In genomic region chr1:11908139-11909021, GRCh38 we compare ENCODE assay signal across 8 cellular contexts. TPM values are rescaled to one million over a fixed set of nuclear protein-coding genes. Genes with fewer than 3 reads are reported as not detected.
DNase-seq lines count a peak whose midpoint lies in the region; ATAC-seq and TF ChIP-seq lines count a peak whose summit lies in the region.

No MANE protein-coding gene starts in this region.

- peak overlapping the region; percentile 99 for H3K14ac ChIP-seq in IMR-90 (replicated peaks; ENCODE audit: low read depth, low read length)

- peak overlapping the region; percentile 97 for H3K4ac ChIP-seq in IMR-90 (ENCODE audit: low read depth, low read length)

- H3K23ac ChIP-seq in IMR-90 (ENCODE audit: low read depth, low read length), result peak overlapping the region; percentile 95; the same call in 1 of the 2 replicates

- in situ Hi-C loops in IMR-90 (cut with MboI; ENCODE audit: low sequenced_read_pairs), result no loop called here

- dilution Hi-C loops in IMR-90 (cut with HindIII; ENCODE audit: low sequenced_read_pairs, unreplicated experiment), result no loop called here

- POLR2A ChIA-PET in IMR-90 (lab: Charles Lee; ENCODE audit: unreplicated experiment), result interaction anchor here (0.5 to 2.1 kb wide), 16 partner anchors 10 to 244 kb away, joined by 3 to 14 read pairs (median 4); partner anchors contain the start of genes CLCN6, KIAA2013, MFN2 and PLOD1

- H2BK20ac ChIP-seq in IMR-90 (ENCODE audit: low read depth, low read length), result peak overlapping the region; percentile 100

- ATAC-seq in GM21529 (IDR thresholded peaks at IDR 0.05; ENCODE audit: unreplicated experiment) (peak; percentile 48), IMR-90 (ENCODE audit: low read depth) (peak; percentile 73)

- peak overlapping the region; percentile 56 for H3K9ac ChIP-seq in IMR-90 (ENCODE audit: low read depth, low read length)
- peak overlapping the region; percentile 98 for H3K9ac ChIP-seq in OCI-LY3 (ENCODE audit: low read length)

- H2BK5ac ChIP-seq in IMR-90 (ENCODE audit: low read depth, low read length, poor library complexity, severe bottlenecking), result peak overlapping the region; percentile 100

- H2BK15ac ChIP-seq in IMR-90 (ENCODE audit: low read depth, low read length), result no peak overlapping the region

- peak overlapping the region; percentile 98 for H3K18ac ChIP-seq in IMR-90 (ENCODE audit: low read depth, low read length)

- peak overlapping the region in 1 of 2 experiments; percentile 98; a peak in 2 of 4 replicates for H4K8ac ChIP-seq in IMR-90 (ENCODE audit: low read depth in 2 of 2, low read length in 2 of 2)

- peak overlapping the region; percentile 100 for H3K56ac ChIP-seq in IMR-90 (ENCODE audit: extremely low read depth, insufficient read depth, low read length)

- TF ChIP-seq CTCF in IMR-90 (conservative IDR thresholded peaks at IDR 0.05; ENCODE audit: low read depth, low read length), result no peak
- no peak for TF ChIP-seq CTCF in OCI-LY3 (IDR thresholded peaks at IDR 0.05; ENCODE audit: low read depth, low read length)
- no peak for TF ChIP-seq CTCF in epithelial cell of proximal tubule (conservative IDR thresholded peaks at IDR 0.05; ENCODE audit: low read depth, low read length)

- no peaks in the 10 kb centered on the region for H3K9me1 ChIP-seq in IMR-90 (ENCODE audit: insufficient read depth, low read length)

- CTCF ChIA-PET in IMR-90 (lab: Yijun Ruan, JAX), result interaction anchor here (0.6 to 1.3 kb wide), 5 partner anchors 10 to 137 kb away, joined by 3 to 4 read pairs (median 3); partner anchors contain the start of gene MFN2

- H3K36me3 ChIP-seq in IMR-90 (ENCODE audit: control insufficient read depth, insufficient read depth, low read length), result no peaks in the 10 kb centered on the region
- no peaks in the 10 kb centered on the region for H3K36me3 ChIP-seq in OCI-LY3 (replicated peaks; ENCODE audit: low read depth, low read length)

- H3K27me3 ChIP-seq in IMR-90 (ENCODE audit: control insufficient read depth, insufficient read depth, low read length) (no peaks in the 10 kb centered on the region), OCI-LY3 (ENCODE audit: low read depth, low read length) (no peaks in the 10 kb centered on the region)

- no peaks in the 10 kb centered on the region for H3K79me1 ChIP-seq in IMR-90 (ENCODE audit: low read depth in 1 of 2, low read length in 2 of 2)

- H3K4me2 ChIP-seq in IMR-90 (ENCODE audit: low read depth, low read length) (peak overlapping the region; percentile 83), OCI-LY3 (ENCODE audit: low read length) (peak overlapping the region; percentile 95)

- DNase-seq in DMS114 treated with DMSO at 0.1 percent for 48 hours (lab: John Stamatoyannopoulos, UW; ENCODE audit: unreplicated experiment), result peak; percentile 99
- peak; percentile 100 for DNase-seq in IMR-90
- DNase-seq in activated T-cell treated with anti-CD3 and anti-CD28 coated beads for 4 hours, result peak; percentile 73
- DNase-seq in epithelial cell of proximal tubule (ENCODE audit: low read depth), result peak; percentile 99
- peak; percentile 86 for DNase-seq in mucosa of gallbladder (ENCODE audit: low spot score)
- peak; percentile 50 to 63 for DNase-seq in stimulated activated CD8-positive, alpha-beta memory T cell treated with anti-CD3 and anti-CD28 coated beads, Interleukin-4, amount 100 ng/mL, for 1 hour (ENCODE audit: low read depth in 2 of 2, low spot score in 1 of 2)

- H2AK9ac ChIP-seq in IMR-90 (replicated peaks; ENCODE audit: low read depth, low read length, poor library complexity), result peak overlapping the region; percentile 51

- TSS peak; percentile 100 for BruUV-seq in IMR-90 (replicated peaks; lab: Mats Ljungman, UMichigan)

- intact Hi-C loops in IMR-90 (cut with micrococcal nuclease), result loop anchor here (1.0 to 10.0 kb wide), 2 partner anchors 72 to 254 kb away; partner anchors contain the start of genes FBXO2, FBXO44 and MFN2

- H2AK5ac ChIP-seq in IMR-90 (ENCODE audit: low read depth, low read length), result no peak overlapping the region

- H4K5ac ChIP-seq in IMR-90 (ENCODE audit: low read depth, low read length), result no peak overlapping the region; the same call in 1 of the 2 replicates

- no peak; the same call in 1 of the 2 replicates for TF ChIP-seq RAD21 in IMR-90 (IDR thresholded peaks at IDR 0.05; ENCODE audit: low read length)

- peak overlapping the region; percentile 100 for H2BK120ac ChIP-seq in IMR-90 (ENCODE audit: low read depth, low read length)

- peak; percentile 99 for TF ChIP-seq POLR2A in IMR-90 (IDR thresholded peaks at IDR 0.05; ENCODE audit: low read depth, low read length)

- H3K27ac ChIP-seq in IMR-90 (ENCODE audit: insufficient read depth, low read length), result peak overlapping the region; percentile 70
- H3K27ac ChIP-seq in OCI-LY3 (ENCODE audit: low read length), result peak overlapping the region; percentile 100

- 0% methylated on average over 20 of the region's 41 CpGs; no CpG with 5 or more reads in 1 of the 2 experiments for WGBS in IMR-90 (ENCODE audit: extremely low coverage in 2 of 2, insufficient read length in 1 of 2), 2 experiments

- H3K4me1 ChIP-seq in IMR-90 (ENCODE audit: control insufficient read depth, insufficient read depth, low read length) (no peaks in the 10 kb centered on the region), OCI-LY3 (ENCODE audit: low read length) (peaks cover 11% of the 10 kb centered on the region)

- peak overlapping the region; percentile 55 for H3K4me3 ChIP-seq in IMR-90 (ENCODE audit: insufficient read depth, low read depth, low read length)
- H3K4me3 ChIP-seq in OCI-LY3 (ENCODE audit: low read length), result peak overlapping the region; percentile 97
- H3K4me3 ChIP-seq in epithelial cell of proximal tubule (ENCODE audit: low read depth, low read length), result peak overlapping the region; percentile 67

- peak overlapping the region; percentile 43 for H2AFZ ChIP-seq in IMR-90 (replicated peaks; ENCODE audit: low read length, poor library complexity)
- H2AFZ ChIP-seq in OCI-LY3 (ENCODE audit: low read depth, low read length), result no peak overlapping the region

- peak overlapping the region; percentile 98 for H4K91ac ChIP-seq in IMR-90 (ENCODE audit: insufficient read depth, low read depth, low read length)

- no peaks in the 10 kb centered on the region for H3K79me2 ChIP-seq in OCI-LY3 (ENCODE audit: low read length)

- H4K20me1 ChIP-seq in IMR-90 (ENCODE audit: insufficient read depth, low read length), result peaks cover 9% of the 10 kb centered on the region; the same call in 1 of the 2 replicates
- H4K20me1 ChIP-seq in OCI-LY3 (ENCODE audit: insufficient read depth, low read length), result no peaks in the 10 kb centered on the region

- H3K9me3 ChIP-seq in IMR-90 (ENCODE audit: control insufficient read depth, insufficient read depth, low read length) (no peaks in the 10 kb centered on the region), OCI-LY3 (ENCODE audit: insufficient read depth, low read length) (no peaks in the 10 kb centered on the region)

TF ChIP-seq in IMR-90, 13 proteins besides CTCF, POLR2A, EP300 and RAD21 (continues in another document):
- TF ChIP-seq FOS (IDR thresholded peaks at IDR 0.05; ENCODE audit: low read depth, low read length) (no peak), NFE2L2 (IDR thresholded peaks at IDR 0.05; ENCODE audit: low read depth, low read length) (0 out of 2 replicates have a peak, but pooled peaks have one; percentile 20), MAZ (IDR thresholded peaks at IDR 0.05; ENCODE audit: borderline replicate concordance, low read depth, low read length) (peak; percentile 80), RCOR1 (IDR thresholded peaks at IDR 0.05; ENCODE audit: insufficient replicate concordance, low read length) (no peak), MXI1 (IDR thresholded peaks at IDR 0.05; ENCODE audit: borderline replicate concordance, low read depth, low read length) (no peak), ELK1 (IDR thresholded peaks at IDR 0.05; ENCODE audit: borderline replicate concordance, low read depth, low read length) (no peak), BHLHE40 (IDR thresholded peaks at IDR 0.05; ENCODE audit: low read depth, low read length) (peak; percentile 38; the same call in 1 of the 2 replicates), SMC3 (IDR thresholded peaks at IDR 0.05; ENCODE audit: low read depth, low read length) (peak; percentile 0; the same call in 1 of the 2 replicates), MAFK (IDR thresholded peaks at IDR 0.05; ENCODE audit: low read depth, low read length) (peak; percentile 52; the same call in 1 of the 2 replicates), CHD1 (IDR thresholded peaks at IDR 0.05; ENCODE audit: low read depth, low read length) (peak; percentile 89; the same call in 1 of the 2 replicates)

RNA-seq across cellular contexts. Expression of gene KIAA2013, which starts 17.8 kb away (rescaled TPM):
- total RNA-seq in IMR-90 (2012; rRNA removed) (39.4 and 42.5 TPM in 2 replicates), epithelial cell of proximal tubule (82.2 and 100 TPM in 2 replicates), mucosa of gallbladder (68.1 TPM)
- polyA plus RNA-seq in IMR-90 (2012; rRNA removed), result 88.1 and 100 TPM in 2 replicates
- 62.7 and 128 TPM in 2 replicates for polyA plus RNA-seq in IMR-90 (2012; cell fraction: cytosol; rRNA removed)
- 28.7 and 70.2 TPM in 2 replicates for polyA plus RNA-seq in IMR-90 (2012; cell fraction: nucleus; rRNA removed; ENCODE audit: low replicate concordance)

RNA-seq across cellular contexts. Expression of gene PLOD1, which starts 26.1 kb away (rescaled TPM):
- 236 and 283 TPM in 2 replicates for total RNA-seq in IMR-90 (2012; rRNA removed)
- polyA plus RNA-seq in IMR-90 (2012; rRNA removed), result 609 and 635 TPM in 2 replicates
- 441 and 849 TPM in 2 replicates for polyA plus RNA-seq in IMR-90 (2012; cell fraction: cytosol; rRNA removed)
- polyA plus RNA-seq in IMR-90 (2012; cell fraction: nucleus; rRNA removed; ENCODE audit: low replicate concordance), result 284 and 520 TPM in 2 replicates
- total RNA-seq in epithelial cell of proximal tubule, result 108 and 147 TPM in 2 replicates
- total RNA-seq in mucosa of gallbladder, result 100 TPM

RNA-seq across cellular contexts. Expression of gene NPPB, which starts 49.6 kb away (rescaled TPM):
- total RNA-seq in IMR-90 (2012; rRNA removed) (not detected in 2 replicates), epithelial cell of proximal tubule (1.2 and 3.5 TPM in 2 replicates), mucosa of gallbladder (not detected)
- 0.24 TPM in 1 of 2 replicates, not detected in the other for polyA plus RNA-seq in IMR-90 (2012; rRNA removed)
- polyA plus RNA-seq in IMR-90 (2012; cell fraction: cytosol; rRNA removed), result 0.10 TPM in 1 of 2 replicates, not detected in the other
- polyA plus RNA-seq in IMR-90 (2012; cell fraction: nucleus; rRNA removed; ENCODE audit: low replicate concordance), result 0.16 TPM in 1 of 2 replicates, not detected in the other

Comparison
In these comparisons a context has a peak if more than half of its experiments do, and no peak if none do; other contexts are left out.
1. Peak in every context shown above with its lines: DNase-seq, ATAC-seq, H3K4me3 ChIP-seq and H3K27ac ChIP-seq.